Comparison of ENCODE assay signal across 8 cellular contexts in the genomic region with DNA sequence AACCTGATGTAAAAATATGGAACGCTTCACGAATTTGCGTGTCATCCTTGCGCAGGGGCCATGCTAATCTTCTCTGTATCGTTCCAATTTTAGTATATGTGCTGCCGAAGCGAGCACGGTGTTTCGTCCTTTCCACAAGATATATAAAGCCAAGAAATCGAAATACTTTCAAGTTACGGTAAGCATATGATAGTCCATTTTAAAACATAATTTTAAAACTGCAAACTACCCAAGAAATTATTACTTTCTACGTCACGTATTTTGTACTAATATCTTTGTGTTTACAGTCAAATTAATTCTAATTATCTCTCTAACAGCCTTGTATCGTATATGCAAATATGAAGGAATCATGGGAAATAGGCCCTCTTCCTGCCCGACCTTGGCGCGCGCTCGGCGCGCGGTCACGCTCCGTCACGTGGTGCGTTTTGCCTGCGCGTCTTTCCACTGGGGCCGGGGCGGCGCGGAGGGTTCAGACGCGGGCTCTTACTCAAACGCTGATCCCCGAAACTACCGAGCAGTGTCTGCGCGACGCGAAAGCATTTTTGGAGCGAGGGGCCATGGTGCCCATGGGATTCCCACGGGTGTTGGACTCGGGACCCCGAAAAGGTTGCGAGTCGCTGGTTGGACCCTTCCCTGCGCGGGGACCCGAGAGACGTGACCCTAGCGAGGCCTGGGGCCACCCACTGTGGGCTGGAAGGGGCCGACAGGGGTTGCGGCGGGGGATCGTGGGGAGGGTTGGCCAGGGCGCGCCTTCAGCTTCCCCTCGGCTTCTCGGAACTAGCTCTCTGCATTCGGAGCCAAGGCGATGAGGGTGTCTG. TPM values are rescaled to one million over a fixed set of nuclear protein-coding genes. Genes with fewer than 3 reads are reported as not detected.
DNase-seq lines count a peak whose midpoint lies in the region; ATAC-seq and TF ChIP-seq lines count a peak whose summit lies in the region.

A gene (minus strand): TSS at position 117 of the 818 bp plus-strand sequence.

- H3K9me3 ChIP-seq in ascending aorta (no peaks in the 10 kb centered on the region), right atrium auricular region (no peaks in the 10 kb centered on the region), uterus (no peaks in the 10 kb centered on the region)

- intact Hi-C loops in ascending aorta (cut with DNase I) = loop anchor here (1.0 to 10.0 kb wide), 7 partner anchors 23 to 977 kb away; a partner anchor contains a TSS
- intact Hi-C loops in uterus (cut with DNase I; ENCODE audit: low total_unique reads) = loop anchor here (10.0 kb wide), 1 partner anchor 385 kb away; no protein-coding TSS in a partner anchor

- H3K36me3 ChIP-seq in ascending aorta (no peaks in the 10 kb centered on the region), right atrium auricular region (no peaks in the 10 kb centered on the region), uterus (no peaks in the 10 kb centered on the region)

- peak within 1 kb of the TSS; percentile 65 to 96 for H3K4me3 ChIP-seq in ascending aorta
- peak within 1 kb of the TSS; percentile 75 to 94 for H3K4me3 ChIP-seq in right atrium auricular region
- peak within 1 kb of the TSS; percentile 76 to 82 for H3K4me3 ChIP-seq in uterus

- peak in 1 of 3 experiments; percentile 30 for TF ChIP-seq CTCF in ascending aorta (IDR thresholded peaks at IDR 0.05)
- no peak for TF ChIP-seq CTCF in right atrium auricular region (IDR thresholded peaks at IDR 0.05)
- TF ChIP-seq CTCF in uterus (IDR thresholded peaks at IDR 0.05) = no peak

- TF ChIP-seq POLR2A in uterus (IDR thresholded peaks at IDR 0.05) = peak; percentile 66 to 87

- DNase-seq in NCI-H187 treated with DMSO at 0.1 percent for 48 hours (lab: John Stamatoyannopoulos, UW) (peak; percentile 62), ascending aorta (ENCODE audit: low spot score in 2 of 2) (peak; percentile 86 to 98), right atrium auricular region (ENCODE audit: low spot score) (peak; percentile 95), pulmonary artery endothelial cell (ENCODE audit: low read depth, low spot score) (peak; percentile 64), uterus (peak; percentile 94 to 96)
- peak; percentile 93 for DNase-seq in T-helper 2 cell treated with Interferon-gamma antibody and Interleukin-4, amounts not matched to agents 5 μg/mL and 100 μg/mL, for 36 hours (ENCODE audit: low spot score)

- H3K9me3 Mint-ChIP-seq in T-helper 2 cell treated with Interferon-gamma antibody and Interleukin-4, amounts not matched to agents 5 μg/mL and 100 μg/mL, for 36 hours = no peaks in the 10 kb centered on the region

- peak; percentile 67 for ATAC-seq in GM18499 (IDR thresholded peaks at IDR 0.05; ENCODE audit: insufficient read depth, unreplicated experiment)
- ATAC-seq in HG02943 (IDR thresholded peaks at IDR 0.05; ENCODE audit: low read depth, unreplicated experiment) = peak; percentile 83

- peaks cover 28% of the 10 kb centered on the region for H3K4me1 Mint-ChIP-seq in T-helper 2 cell treated with Interferon-gamma antibody and Interleukin-4, amounts not matched to agents 5 μg/mL and 100 μg/mL, for 36 hours (ENCODE audit: low read depth)

- peak within 1 kb of the TSS; percentile 92 for H3K4me3 Mint-ChIP-seq in T-helper 2 cell treated with Interferon-gamma antibody and Interleukin-4, amounts not matched to agents 5 μg/mL and 100 μg/mL, for 36 hours

- no peaks in the 10 kb centered on the region for H3K36me3 Mint-ChIP-seq in T-helper 2 cell treated with Interferon-gamma antibody and Interleukin-4, amounts not matched to agents 5 μg/mL and 100 μg/mL, for 36 hours (ENCODE audit: low read depth)

- peak within 1 kb of the TSS; percentile 88 for H3K27ac Mint-ChIP-seq in T-helper 2 cell treated with Interferon-gamma antibody and Interleukin-4, amounts not matched to agents 5 μg/mL and 100 μg/mL, for 36 hours

- H3K27ac ChIP-seq in ascending aorta = peak within 1 kb of the TSS; percentile 94 to 98
- peak within 1 kb of the TSS; percentile 98 to 99 for H3K27ac ChIP-seq in right atrium auricular region
- peak within 1 kb of the TSS; percentile 97 for H3K27ac ChIP-seq in uterus

- H3K4me1 ChIP-seq in ascending aorta (peaks cover 5 to 17% of the 10 kb centered on the region in 2 donors), right atrium auricular region (peaks cover 0 to 30% of the 10 kb centered on the region in 2 donors), uterus (peaks cover 6 to 21% of the 10 kb centered on the region in 2 donors)

- peaks cover 39% of the 10 kb centered on the region for H3K27me3 Mint-ChIP-seq in T-helper 2 cell treated with Interferon-gamma antibody and Interleukin-4, amounts not matched to agents 5 μg/mL and 100 μg/mL, for 36 hours (ENCODE audit: low read depth)

- H3K27me3 ChIP-seq in ascending aorta (peaks cover 2% of the 10 kb centered on the region), right atrium auricular region (peaks cover under 1 to 8% of the 10 kb centered on the region in 2 donors), uterus (peaks cover under 1 to 4% of the 10 kb centered on the region in 2 donors)

RNA-seq across cellular contexts. Expression of the gene that starts here (rescaled TPM):
- not detected for total RNA-seq in ascending aorta
- total RNA-seq in right atrium auricular region = not detected
- total RNA-seq in pulmonary artery endothelial cell = not detected in 2 replicates
- not detected for total RNA-seq in uterus

Comparison
In these comparisons a context has a peak if more than half of its experiments do, and no peak if none do; other contexts are left out.
1. Peak in every context shown above with its lines: DNase-seq, ATAC-seq, H3K4me3 ChIP-seq and H3K27ac ChIP-seq.
2. Peak in DNase-seq, H3K4me3 ChIP-seq and H3K27ac ChIP-seq in ascending aorta; RNA of the gene not detected or under 1 TPM.
3. Peak in DNase-seq, H3K4me3 ChIP-seq and H3K27ac ChIP-seq in right atrium auricular region; RNA of the gene not detected or under 1 TPM.
4. Peak in DNase-seq in pulmonary artery endothelial cell; RNA of the gene not detected or under 1 TPM.
5. Peak in DNase-seq, H3K4me3 ChIP-seq and H3K27ac ChIP-seq in uterus; RNA of the gene not detected or under 1 TPM.